In genomic region chr4:53055274-53055673, GRCh38 we compare ENCODE assay signal across 15 cellular contexts.
DNase-seq lines count a peak whose midpoint lies in the region; ATAC-seq, FAIRE-seq and TF ChIP-seq lines count a peak whose summit lies in the region.
"Had no signal": no experiment of that assay in that cellular context is flagged by ENCODE, and none has a peak within 500 bp of the region (broad histone marks: within the 10 kb centered on the region; RNA-seq: fewer than 3 reads in every experiment).

No MANE protein-coding gene starts in this region.

- H3K27me3 ChIP-seq in GM23248 (replicated peaks; ENCODE audit: insufficient read depth): no peaks in the 10 kb centered on the region
- no peaks in the 10 kb centered on the region for H3K27me3 ChIP-seq in foreskin keratinocyte

- 0 out of 2 replicates have a peak, but pooled peaks cover 3% of the 10 kb centered on the region for H3K36me3 ChIP-seq in GM23248 (ENCODE audit: low read depth)

- H3F3A ChIP-seq in GM23248 (ENCODE audit: insufficient read depth): no peaks in the 10 kb centered on the region

- peak; percentile 72 for DNase-seq in AG08395 (ENCODE audit: low spot score)
- DNase-seq in GM23248: peak; percentile 61
- DNase-seq in SK-MEL-5 (ENCODE audit: low read depth, low spot score): peak; percentile 46
- DNase-seq in foreskin keratinocyte: peak; percentile 22 to 52
- no peak for DNase-seq in HT-29 (ENCODE audit: low spot score)
- no peak for DNase-seq in GM19239 (ENCODE audit: insufficient read length, low spot score)
- DNase-seq in T-helper 2 cell: no peak
- DNase-seq: Calu3; head of caudate nucleus; mucosa of descending colon; NCI-H510A; stimulated activated naive CD8-positive, alpha-beta T cell treated with anti-CD3 and anti-CD28 coated beads, Interleukin-15, Interleukin-2, amounts not matched to agents 100 U/mL and 50 U/mL, for 24 hours; T-helper 1 cell had no signal

- H3K9me2 ChIP-seq in GM23248 (ENCODE audit: insufficient read depth): no peaks in the 10 kb centered on the region

- no peak overlapping the region for H3K4me3 ChIP-seq in GM23248
- H3K4me3 ChIP-seq: mucosa of descending colon had no signal

- TF ChIP-seq CTCF in foreskin keratinocyte (conservative IDR thresholded peaks at IDR 0.05): no peak

- no peak overlapping the region for H2AFZ ChIP-seq in GM23248

- H3K27ac ChIP-seq in GM23248 (no peak overlapping the region), foreskin keratinocyte (no peak overlapping the region)

- ATAC-seq in foreskin keratinocyte: no peak
- no peak for ATAC-seq in HG02678 (IDR thresholded peaks at IDR 0.05; ENCODE audit: unreplicated experiment)
- ATAC-seq: mucosa of descending colon; stimulated activated naive CD8-positive, alpha-beta T cell treated with anti-CD3 and anti-CD28 coated beads, Interleukin-15, Interleukin-2, amounts not matched to agents 100 U/mL and 50 U/mL, for 24 hours had no signal

- no peaks in the 10 kb centered on the region for H4K20me1 ChIP-seq in GM23248 (ENCODE audit: insufficient read depth)

- no peak for FAIRE-seq in GM19239 (lab: Jason Lieb, UNC)
- FAIRE-seq: H1 had no signal

- no peak overlapping the region for H3K9ac ChIP-seq in GM23248

- 63 to 77% methylated on average over 2 of the region's 2 CpGs for WGBS in GM23248 (ENCODE audit: low coverage in 1 of 2, low lambda C conversion rate in 2 of 2, missing lambda C conversion rate in 2 of 2), 2 experiments

- H3K9me3 ChIP-seq in GM23248 (ENCODE audit: low read depth): no peaks in the 10 kb centered on the region
- H3K9me3 ChIP-seq: mucosa of descending colon had no signal

- no peak overlapping the region for H3K4me2 ChIP-seq in GM23248 (ENCODE audit: unreplicated experiment)

- in situ Hi-C loops in GM23248 (cut with MboI): no loop called here
- in situ Hi-C loops in SK-MEL-5 (cut with HindIII; ENCODE audit: low pct_unique_long_range_greater_than_20kb, low sequenced_read_pairs): no loop called here

- no peaks in the 10 kb centered on the region; the same call in 1 of the 2 replicates for H3K4me1 ChIP-seq in GM23248 (ENCODE audit: insufficient read depth)
- H3K4me1 ChIP-seq in foreskin keratinocyte: no peaks in the 10 kb centered on the region

- H3K79me2 ChIP-seq in GM23248 (ENCODE audit: insufficient read depth): no peaks in the 10 kb centered on the region

Comparison
In these comparisons a context has a peak if more than half of its experiments do, and no peak if none do; other contexts are left out.
1. DNase-seq: peak in AG08395 (single experiment), GM23248 (single experiment), SK-MEL-5 (single experiment) and foreskin keratinocyte (2 of 2); none in HT-29 (single experiment), GM19239 (single experiment) and T-helper 2 cell (0 of 5).